Comparison of ENCODE assay signal across 8 cellular contexts in genomic region chr22:39350803-39351688, GRCh38. TPM values are rescaled to one million over a fixed set of nuclear protein-coding genes. Genes with fewer than 3 reads are reported as not detected.
DNase-seq lines count a peak whose midpoint lies in the region; ATAC-seq and TF ChIP-seq lines count a peak whose summit lies in the region.

No MANE protein-coding gene starts in this region.

- peak; percentile 23 for ATAC-seq in memory B cell (ENCODE audit: low read depth)

- H3K4me3 Mint-ChIP-seq in activated CD4-positive, alpha-beta T cell treated with anti-CD3 and anti-CD28 coated beads, Interleukin-2, amount 10 ng/mL, durations not matched to agents 24 days and 14 days = peak overlapping the region; percentile 65
- peak overlapping the region; percentile 87 for H3K4me3 Mint-ChIP-seq in memory B cell

- no peaks in the 10 kb centered on the region for H3K9me3 Mint-ChIP-seq in activated CD4-positive, alpha-beta T cell treated with anti-CD3 and anti-CD28 coated beads, Interleukin-2, amount 10 ng/mL, durations not matched to agents 24 days and 14 days
- no peaks in the 10 kb centered on the region for H3K9me3 Mint-ChIP-seq in memory B cell

- TF ChIP-seq CTCF in astrocyte of the cerebellum (IDR thresholded peaks at IDR 0.05; ENCODE audit: low read depth, low read length, missing control alignments) (no peak), tibial nerve (IDR thresholded peaks at IDR 0.05) (no peak)

- WGBS in tibial nerve, 2 donors = 41 to 56% methylated on average over 12 to 13 of the region's 13 CpGs

- H3K36me3 Mint-ChIP-seq in activated CD4-positive, alpha-beta T cell treated with anti-CD3 and anti-CD28 coated beads, Interleukin-2, amount 10 ng/mL, durations not matched to agents 24 days and 14 days (ENCODE audit: low read depth) = no peaks in the 10 kb centered on the region
- no peaks in the 10 kb centered on the region for H3K36me3 Mint-ChIP-seq in memory B cell

- H3K27ac ChIP-seq in tibial nerve = peak overlapping the region; percentile 11 to 93 (median 86)

- peaks cover 7% of the 10 kb centered on the region for H3K4me1 Mint-ChIP-seq in activated CD4-positive, alpha-beta T cell treated with anti-CD3 and anti-CD28 coated beads, Interleukin-2, amount 10 ng/mL, durations not matched to agents 24 days and 14 days
- peaks cover 21% of the 10 kb centered on the region for H3K4me1 Mint-ChIP-seq in memory B cell

- H3K9me3 ChIP-seq in tibial nerve = no peaks in the 10 kb centered on the region

- in situ Hi-C loops in astrocyte of the cerebellum (cut with HindIII; ENCODE audit: low sequenced_read_pairs) = no loop called here

- H3K4me3 ChIP-seq in astrocyte of the cerebellum (ENCODE audit: low read depth, low read length) (peak overlapping the region; percentile 70), tibial nerve (peak overlapping the region in 3 of 4 donors; percentile 58 to 91 (median 68))

- H3K27me3 ChIP-seq in tibial nerve = no peaks in the 10 kb centered on the region

- TF ChIP-seq POLR2A in tibial nerve (IDR thresholded peaks at IDR 0.05) = no peak

- intact Hi-C loops in activated CD4-positive, alpha-beta T cell treated with anti-CD3 and anti-CD28 coated beads, Interleukin-2, amount 10 ng/mL, durations not matched to agents 24 days and 14 days (cut with micrococcal nuclease) = no loop called here

- no peak overlapping the region for H3K27ac Mint-ChIP-seq in activated CD4-positive, alpha-beta T cell treated with anti-CD3 and anti-CD28 coated beads, Interleukin-2, amount 10 ng/mL, durations not matched to agents 24 days and 14 days
- peak overlapping the region; percentile 14 for H3K27ac Mint-ChIP-seq in memory B cell

- peaks cover 0 to 31% (median 10%) of the 10 kb centered on the region in 4 donors for H3K4me1 ChIP-seq in tibial nerve

- TF ChIP-seq EP300 in tibial nerve (IDR thresholded peaks at IDR 0.05) = no peak

- peaks cover 31% of the 10 kb centered on the region for H3K27me3 Mint-ChIP-seq in activated CD4-positive, alpha-beta T cell treated with anti-CD3 and anti-CD28 coated beads, Interleukin-2, amount 10 ng/mL, durations not matched to agents 24 days and 14 days
- H3K27me3 Mint-ChIP-seq in memory B cell = peaks cover 2% of the 10 kb centered on the region

- no peaks in the 10 kb centered on the region for H3K36me3 ChIP-seq in tibial nerve

- no peak for DNase-seq in activated CD4-positive, alpha-beta T cell treated with anti-CD3 and anti-CD28 coated beads, Interleukin-2, amount 10 ng/mL, durations not matched to agents 24 days and 14 days
- DNase-seq in activated CD4-positive, alpha-beta T cell treated with anti-CD3 and anti-CD28 coated beads for 1 hour = no peak
- DNase-seq in astrocyte of the cerebellum (ENCODE audit: low read depth) (no peak), memory B cell (ENCODE audit: low spot score in 2 of 2) (peak in 1 of 2 donors; percentile 23), tibial nerve (ENCODE audit: low spot score in 2 of 2) (no peak), NCI-H2029 (lab: John Stamatoyannopoulos, UW) (no peak), NCI-H1417 (lab: John Stamatoyannopoulos, UW) (no peak), CD1c-positive myeloid dendritic cell (ENCODE audit: extremely low spot score) (no peak)

RNA-seq across cellular contexts. Expression of gene SYNGR1, which starts 1.3 kb away (rescaled TPM):
- not detected in 2 replicates for total RNA-seq in activated CD4-positive, alpha-beta T cell treated with anti-CD3 and anti-CD28 coated beads, Interleukin-2, amount 10 ng/mL, durations not matched to agents 24 days and 14 days
- total RNA-seq in tibial nerve = 10 to 100 TPM; 21.1 to 32.8 (median 25.5) TPM

RNA-seq across cellular contexts. Expression of gene RPL3, which starts 31.6 kb away (rescaled TPM):
- 2,129 and 2,132 TPM in 2 replicates for total RNA-seq in activated CD4-positive, alpha-beta T cell treated with anti-CD3 and anti-CD28 coated beads, Interleukin-2, amount 10 ng/mL, durations not matched to agents 24 days and 14 days
- 1,000 to 10,000 TPM; 1,869 to 2,331 (median 1,970) TPM for total RNA-seq in tibial nerve

RNA-seq across cellular contexts. Expression of gene TAB1, which starts 48.5 kb away (rescaled TPM):
- 24.9 and 27.0 TPM in 2 replicates for total RNA-seq in activated CD4-positive, alpha-beta T cell treated with anti-CD3 and anti-CD28 coated beads, Interleukin-2, amount 10 ng/mL, durations not matched to agents 24 days and 14 days
- 10 to 100 TPM; 29.7 to 33.7 (median 32.0) TPM for total RNA-seq in tibial nerve

Comparison
In these comparisons a context has a peak if more than half of its experiments do, and no peak if none do; other contexts are left out.
1. RNA of gene SYNGR1, which starts 1.3 kb away (total RNA-seq): 21.1 to 32.8 TPM in tibial nerve; not detected in activated CD4-positive, alpha-beta T cell treated with anti-CD3 and anti-CD28 coated beads, Interleukin-2, amount 10 ng/mL, durations not matched to agents 24 days and 14 days; every median in the first group is over 10 times any median in the second.